In the genomic region with DNA sequence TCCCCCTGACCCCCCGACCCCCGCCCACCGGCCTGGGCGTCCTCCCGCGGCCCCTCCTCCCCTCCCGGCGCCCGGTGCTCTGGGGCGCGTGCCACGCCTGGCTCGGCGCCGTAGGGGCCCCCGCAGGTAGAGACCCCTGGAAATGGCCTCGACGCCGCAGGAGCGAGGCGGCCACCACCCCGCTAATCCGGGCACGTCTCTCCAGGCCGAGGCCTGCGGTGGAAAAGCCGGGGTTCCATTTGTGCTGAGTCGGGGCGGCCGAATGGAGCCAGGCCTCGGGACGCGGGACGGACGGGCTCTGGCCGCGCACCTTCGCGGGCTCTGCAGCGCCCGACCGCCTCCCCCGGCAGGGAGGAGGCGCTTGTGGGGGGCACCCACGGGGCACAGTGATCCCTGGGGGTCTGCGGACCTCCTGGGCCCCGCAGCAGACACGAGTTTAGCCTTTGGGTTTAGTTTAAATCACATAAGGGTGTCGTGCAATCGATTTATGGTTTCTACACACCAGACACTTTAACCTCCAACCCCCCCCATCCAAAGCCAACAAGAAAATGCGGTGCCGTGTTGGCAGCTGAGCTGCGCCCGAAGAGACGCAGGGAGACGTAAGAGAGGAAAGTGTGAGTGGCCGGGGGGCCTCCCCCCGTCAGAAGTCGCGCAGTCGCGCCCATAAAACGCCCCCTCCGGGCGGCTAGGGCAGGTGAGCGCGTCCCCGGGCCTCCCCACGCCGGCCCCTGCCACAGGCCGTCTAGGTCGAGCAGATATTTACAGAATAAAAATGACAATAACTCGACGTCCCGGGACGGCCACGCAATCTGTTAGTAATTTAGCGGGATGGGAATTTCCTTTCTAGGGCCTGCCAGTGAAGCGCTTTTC, we compare ENCODE assay signal across 8 cellular contexts. TPM values are rescaled to one million over a fixed set of nuclear protein-coding genes. Genes with fewer than 3 reads are reported as not detected.
A peak's percentile ranks its signal among the peaks of the same experiment; 100 is the strongest.
DNase-seq lines count a peak whose midpoint lies in the region; ATAC-seq and TF ChIP-seq lines count a peak whose summit lies in the region.

No MANE protein-coding gene starts in this region.

- peak overlapping the region; percentile 60 for H3K4me3 ChIP-seq in DOHH2 (ENCODE audit: low read length)
- peak overlapping the region; percentile 62 to 82 for H3K4me3 ChIP-seq in gastroesophageal sphincter
- peak overlapping the region; percentile 66 for H3K4me3 ChIP-seq in psoas muscle

- H3K4me3 Mint-ChIP-seq in activated T-helper 17 cell treated with anti-CD3 and anti-CD28 coated beads, Interleukin-2, amount 50 U/mL, for 72 hours, result peak overlapping the region; percentile 81

- H3K36me3 ChIP-seq in DOHH2 (ENCODE audit: control insufficient read depth, low read length) (peaks cover 12% of the 10 kb centered on the region), gastroesophageal sphincter (no peaks in the 10 kb centered on the region), psoas muscle (ENCODE audit: insufficient read depth in 1 of 2, low read depth in 1 of 2) (no peaks in the 10 kb centered on the region)

- peaks cover 31% of the 10 kb centered on the region for H3K27me3 ChIP-seq in DOHH2 (ENCODE audit: control insufficient read depth, low read length)
- H3K27me3 ChIP-seq in gastroesophageal sphincter, result peaks cover 2% of the 10 kb centered on the region
- no peaks in the 10 kb centered on the region for H3K27me3 ChIP-seq in psoas muscle (ENCODE audit: insufficient read depth in 3 of 3, low read length in 2 of 3)

- H3K9me2 ChIP-seq in DOHH2 (replicated peaks; ENCODE audit: control insufficient read depth, low read length), result no peaks in the 10 kb centered on the region

- H3K27ac ChIP-seq in DOHH2 (ENCODE audit: low read depth, low read length) (peak overlapping the region; percentile 18; the same call in 1 of the 2 replicates), gastroesophageal sphincter (peak overlapping the region; percentile 88 to 99 (median 96)), psoas muscle (peak overlapping the region; percentile 93)

- peak; percentile 59 for ATAC-seq in activated T-helper 17 cell treated with anti-CD3 and anti-CD28 coated beads, Interleukin-2, amount 50 U/mL, for 72 hours (replicated peaks)
- peak; percentile 10 for ATAC-seq in gastroesophageal sphincter
- ATAC-seq in psoas muscle, result peak; percentile 29 to 52 (median 38)
- no peak for ATAC-seq in GM18505 (IDR thresholded peaks at IDR 0.05; ENCODE audit: unreplicated experiment)

- H3K4me1 ChIP-seq in DOHH2 (ENCODE audit: control insufficient read depth, low read length) (peaks cover 65% of the 10 kb centered on the region), gastroesophageal sphincter (peaks cover 0 to 55% (median 19%) of the 10 kb centered on the region in 3 donors), psoas muscle (peaks cover 20% of the 10 kb centered on the region)

- intact Hi-C loops in psoas muscle (cut with DNase I), result loop anchor here in 1 of 2 donors (10.0 kb wide), 1 partner anchor 640 kb away; the partner anchor contains the start of gene RBFA

- peak overlapping the region; percentile 38 for H3K27ac Mint-ChIP-seq in activated T-helper 17 cell treated with anti-CD3 and anti-CD28 coated beads, Interleukin-2, amount 50 U/mL, for 72 hours

- TF ChIP-seq POLR2A in gastroesophageal sphincter (IDR thresholded peaks at IDR 0.05), result no peak
- TF ChIP-seq POLR2A in GM18505 (IDR thresholded peaks at IDR 0.05; ENCODE audit: borderline replicate concordance, extremely low read depth, insufficient read depth, insufficient read length), result no peak

- H3K9me3 ChIP-seq in DOHH2 (ENCODE audit: control insufficient read depth, insufficient read depth, low read length) (no peaks in the 10 kb centered on the region), gastroesophageal sphincter (no peaks in the 10 kb centered on the region), psoas muscle (no peaks in the 10 kb centered on the region)

- H3K4me2 ChIP-seq in DOHH2 (ENCODE audit: low read length), result peak overlapping the region; percentile 75

- H3K36me3 Mint-ChIP-seq in activated T-helper 17 cell treated with anti-CD3 and anti-CD28 coated beads, Interleukin-2, amount 50 U/mL, for 72 hours (ENCODE audit: low read depth), result peaks cover 30% of the 10 kb centered on the region

- H3F3A ChIP-seq in DOHH2 (ENCODE audit: control insufficient read depth, insufficient read depth), result peaks cover 41% of the 10 kb centered on the region

- H3K79me2 ChIP-seq in DOHH2 (ENCODE audit: control insufficient read depth, low read length), result peaks cover 33% of the 10 kb centered on the region

- peaks cover 7% of the 10 kb centered on the region for H3K27me3 Mint-ChIP-seq in activated T-helper 17 cell treated with anti-CD3 and anti-CD28 coated beads, Interleukin-2, amount 50 U/mL, for 72 hours

- H3K9me3 Mint-ChIP-seq in activated T-helper 17 cell treated with anti-CD3 and anti-CD28 coated beads, Interleukin-2, amount 50 U/mL, for 72 hours, result no peaks in the 10 kb centered on the region

- no peak for TF ChIP-seq EP300 in gastroesophageal sphincter (IDR thresholded peaks at IDR 0.05)

- H4K20me1 ChIP-seq in DOHH2 (ENCODE audit: control insufficient read depth, insufficient read depth, low read depth, low read length), result 0 out of 2 replicates have a peak, but pooled peaks cover 6% of the 10 kb centered on the region

- DNase-seq in NCI-H1105 (lab: John Stamatoyannopoulos, UW) (peak; percentile 61), psoas muscle (peak in 1 of 2 donors; percentile 71), occipital lobe (lab: John Stamatoyannopoulos, UW) (no peak), Kasumi-1 (lab: John Stamatoyannopoulos, UW) (no peak)

- peaks cover 12% of the 10 kb centered on the region for H3K4me1 Mint-ChIP-seq in activated T-helper 17 cell treated with anti-CD3 and anti-CD28 coated beads, Interleukin-2, amount 50 U/mL, for 72 hours

- 4% methylated on average over 5 of the region's 79 CpGs; no CpG with 5 or more reads in 1 of the 2 donors for WGBS in gastroesophageal sphincter (ENCODE audit: low coverage in 1 of 2), 2 donors
- WGBS in psoas muscle, 3 donors, result 2 to 13% (median 3%) methylated on average over 59 to 79 of the region's 79 CpGs

- TF ChIP-seq CTCF in DOHH2 (IDR thresholded peaks at IDR 0.05; ENCODE audit: low read depth, low read length, poor library complexity, severe bottlenecking) (no peak), gastroesophageal sphincter (IDR thresholded peaks at IDR 0.05) (no peak), psoas muscle (IDR thresholded peaks at IDR 0.05) (no peak)

RNA-seq across cellular contexts. Expression of gene NFATC1, which starts 1.1 kb away (rescaled TPM):
- 10 to 100 TPM; 20.3 to 79.3 TPM for total RNA-seq in activated T-helper 17 cell treated with anti-CD3 and anti-CD28 coated beads, Interleukin-2, amount 50 U/mL, for 72 hours
- total RNA-seq in gastroesophageal sphincter (10 to 100 TPM; 13.1 to 21.3 (median 16.2) TPM), psoas muscle (10 to 100 TPM; 21.0 to 28.7 (median 24.2) TPM), occipital lobe (0.16 TPM)
- 10 to 100 TPM in 2 of 3 donors, 1 to 10 TPM in 1; 3.0 to 20.8 (median 15.4) TPM for polyA plus RNA-seq in psoas muscle

Comparison
In these comparisons a context has a peak if more than half of its experiments do, and no peak if none do; other contexts are left out.
1. H3K27ac ChIP-seq: peak in every context shown above with its lines; median percentile 96 in gastroesophageal sphincter; 93 in psoas muscle; 18 in DOHH2.
2. RNA of gene NFATC1, which starts 1.1 kb away (total RNA-seq): 20.3 to 79.3 TPM in activated T-helper 17 cell treated with anti-CD3 and anti-CD28 coated beads, Interleukin-2, amount 50 U/mL, for 72 hours, 21.0 to 28.7 TPM in psoas muscle and 13.1 to 21.3 TPM in gastroesophageal sphincter; 0.16 TPM in occipital lobe (single experiment); every median in the first group is over 10 times any median in the second.
3. Peak in every context shown above with its lines, with median percentiles within 50 percentile points of each other: H3K4me3 ChIP-seq.